ENCODE assay signal across 8 cellular contexts in the genomic region with DNA sequence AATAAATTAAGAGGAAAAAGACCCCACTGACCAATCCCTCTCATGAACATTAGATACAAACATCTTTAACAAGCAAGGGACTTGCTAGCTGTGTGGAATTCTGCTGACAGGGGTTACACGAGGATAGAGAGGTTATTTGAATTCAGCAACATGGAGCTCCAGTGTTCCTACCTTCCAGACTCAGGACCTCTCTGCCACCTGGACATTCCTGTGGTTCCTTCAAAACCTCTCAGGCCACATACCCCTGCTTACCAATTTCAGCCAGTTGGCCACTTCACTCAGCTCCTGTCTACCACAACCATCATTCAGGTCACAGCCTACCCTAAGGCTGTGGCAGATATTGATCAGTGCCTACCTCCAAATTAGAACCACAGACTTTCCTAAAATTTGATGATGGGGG.
"Had no signal": no experiment of that assay in that cellular context is flagged by ENCODE, and none has a peak within 500 bp of the region (broad histone marks: within the 10 kb centered on the region; RNA-seq: fewer than 3 reads in every experiment).

No MANE protein-coding gene starts in this region.

- FAIRE-seq: HTR-8/SVneo had no signal

- H3K9me3 ChIP-seq: HAP-1 had no signal

- DNase-seq: GM23248, GOT3, H7, HFFc6, IMR-90, KBM-7 had no signal

- H3K36me3 ChIP-seq: HAP-1 had no signal

- H2AFZ ChIP-seq: GM23248 had no signal

- H3K4me3 ChIP-seq: GM23248, HAP-1 had no signal

- H3K27ac ChIP-seq: GM23248 had no signal

- H3K9ac ChIP-seq: GM23248 had no signal
